ENCODE assay signal across 8 cellular contexts in genomic region chrX:152632445-152633097, GRCh38. TPM values are rescaled to one million over a fixed set of nuclear protein-coding genes. Genes with fewer than 3 reads are reported as not detected.
DNase-seq lines count a peak whose midpoint lies in the region; ATAC-seq, FAIRE-seq and TF ChIP-seq lines count a peak whose summit lies in the region.

No MANE protein-coding gene starts in this region.

- H3K4me3 ChIP-seq in Caco-2 (ENCODE audit: low read depth, low read length), result no peak overlapping the region
- no peak overlapping the region for H3K4me3 ChIP-seq in left ventricle myocardium inferior

- intact Hi-C loops in Caco-2 (cut with micrococcal nuclease; ENCODE audit: unreplicated experiment) (loop anchor here (1.0 kb wide), 2 partner anchors 830 to 879 kb away; no protein-coding TSS in a partner anchor), left ventricle myocardium inferior (cut with micrococcal nuclease) (loop anchor here (10.0 kb wide), 1 partner anchor 878 kb away; no protein-coding TSS in a partner anchor)

- no peak for ATAC-seq in HG03520 (IDR thresholded peaks at IDR 0.05; ENCODE audit: unreplicated experiment)

- no peaks in the 10 kb centered on the region for H3K4me1 Mint-ChIP-seq in Caco-2 (ENCODE audit: low read depth, unreplicated experiment)

- peak; percentile 64 to 70 for TF ChIP-seq CTCF in Caco-2 (IDR thresholded peaks at IDR 0.05; ENCODE audit: insufficient read depth in 1 of 2, low read depth in 1 of 2, low read length in 1 of 2, severe bottlenecking in 1 of 2, unreplicated experiment in 1 of 2)
- TF ChIP-seq CTCF in left ventricle myocardium inferior (IDR thresholded peaks at IDR 0.05; ENCODE audit: borderline replicate concordance), result peak; percentile 79

- CTCF ChIA-PET in Caco-2 (lab: Charles Lee), result interaction anchor here (0.5 to 2.0 kb wide), 5 partner anchors 30 to 882 kb away, joined by 3 to 11 read pairs (median 4); no protein-coding TSS in a partner anchor

- no peak overlapping the region for H3K4me3 Mint-ChIP-seq in Caco-2 (ENCODE audit: unreplicated experiment)

- H3K36me3 Mint-ChIP-seq in Caco-2 (ENCODE audit: insufficient read depth, unreplicated experiment), result no peaks in the 10 kb centered on the region

- H3K4me1 ChIP-seq in Caco-2, result no peaks in the 10 kb centered on the region
- no peaks in the 10 kb centered on the region for H3K4me1 ChIP-seq in left ventricle myocardium inferior

- no peak overlapping the region for H3K27ac Mint-ChIP-seq in Caco-2 (ENCODE audit: unreplicated experiment)

- no peak overlapping the region for H3K27ac ChIP-seq in left ventricle myocardium inferior (replicated peaks)

- H3K36me3 ChIP-seq in Caco-2 (ENCODE audit: control insufficient read depth, insufficient read depth, low read length) (no peaks in the 10 kb centered on the region), left ventricle myocardium inferior (no peaks in the 10 kb centered on the region)

- H3K9me3 ChIP-seq in Caco-2 (no peaks in the 10 kb centered on the region), left ventricle myocardium inferior (replicated peaks) (no peaks in the 10 kb centered on the region)

- H3K27me3 Mint-ChIP-seq in Caco-2 (ENCODE audit: insufficient read depth, unreplicated experiment), result peaks cover 18% of the 10 kb centered on the region

- POLR2A ChIA-PET in Caco-2 (lab: Charles Lee), result no interaction called here

- H3K9me3 Mint-ChIP-seq in Caco-2 (ENCODE audit: unreplicated experiment), result no peaks in the 10 kb centered on the region

- no TSS peak for BruUV-seq in Caco-2 (replicated peaks; lab: Mats Ljungman, UMichigan)

- peak; percentile 80 for FAIRE-seq in GM19239 (lab: Jason Lieb, UNC)

- DNase-seq in Caco-2 (peak in 1 of 2 experiments; percentile 46), GM19239 (ENCODE audit: insufficient read length, low spot score) (no peak), NCI-H460 (ENCODE audit: extremely low read depth, low read depth) (peak; percentile 38), left ventricle myocardium inferior (peak; percentile 18), smooth muscle cell of the brain vasculature (ENCODE audit: low read depth, low spot score) (peak; percentile 12), mesenteric fat pad (ENCODE audit: low spot score) (no peak)
- peak; percentile 9 for DNase-seq in activated gamma-delta T cell treated with anti-CD3 and anti-CD28 coated beads, Interleukin-2, amount 50 U/mL, for 16 hours (ENCODE audit: low read depth)

- H3K27me3 ChIP-seq in Caco-2 (replicated peaks; ENCODE audit: control insufficient read depth, insufficient read depth, low read length) (no peaks in the 10 kb centered on the region), left ventricle myocardium inferior (ENCODE audit: low read depth) (peaks cover 15% of the 10 kb centered on the region)

RNA-seq across cellular contexts. Expression of gene GABRQ, which starts 5.1 kb away (rescaled TPM):
- total RNA-seq in Caco-2 (2022) (0.07 TPM in 1 of 2 replicates, not detected in the other), left ventricle myocardium inferior (not detected), mesenteric fat pad (not detected)
- 0.02 and 0.06 TPM in 2 replicates for total RNA-seq in NCI-H460 (2014; rRNA removed; shearing (Covaris generic))
- polyA plus RNA-seq in NCI-H460 (2014; cell fraction: nucleus; rRNA removed), result 0.21 TPM in 1 of 2 replicates, not detected in the other

Comparison
In these comparisons a context has a peak if more than half of its experiments do, and no peak if none do; other contexts are left out.
1. DNase-seq: peak in NCI-H460 (single experiment), activated gamma-delta T cell treated with anti-CD3 and anti-CD28 coated beads, Interleukin-2, amount 50 U/mL, for 16 hours (single experiment), left ventricle myocardium inferior (single experiment) and smooth muscle cell of the brain vasculature (single experiment); none in GM19239 (single experiment) and mesenteric fat pad (single experiment).